23 cellular contexts compared by ENCODE assay signal in genomic region chr1:30381671-30382365, GRCh38.
"Had no signal": no experiment of that assay in that cellular context is flagged by ENCODE, and none has a peak within 500 bp of the region (broad histone marks: within the 10 kb centered on the region; RNA-seq: fewer than 3 reads in every experiment).

No MANE protein-coding gene starts in this region.

- H3K4me2 ChIP-seq: smooth muscle cell had no signal

- H3K4me1 ChIP-seq: colonic mucosa had no signal

- ATAC-seq: activated CD4-positive, CD25-positive, alpha-beta regulatory T cell treated with anti-CD3 and anti-CD28 coated beads, Interleukin-2, amount 50 U/mL, for 24 hours; activated naive CD8-positive, alpha-beta T cell treated with anti-CD3 and anti-CD28 coated beads, Interleukin-2, amount 50 U/mL, for 24 hours; left cardiac atrium had no signal

- H3K27ac ChIP-seq: breast epithelium, colonic mucosa, gastrocnemius medialis, SK-N-MC, tibial nerve, WERI-Rb-1 had no signal

- H3K9me3 ChIP-seq: breast epithelium, colonic mucosa, gastrocnemius medialis, tibial nerve had no signal

- FAIRE-seq: islet of Langerhans had no signal

- H3K36me3 ChIP-seq: breast epithelium, colonic mucosa, gastrocnemius medialis, tibial nerve, WERI-Rb-1 had no signal

- H3K4me3 ChIP-seq: breast epithelium, colonic mucosa, gastrocnemius medialis, SK-N-MC, smooth muscle cell, tibial nerve had no signal

- H3K27me3 ChIP-seq: breast epithelium, colonic mucosa, gastrocnemius medialis had no signal

- DNase-seq: activated CD4-positive, alpha-beta T cell treated with anti-CD3 and anti-CD28 coated beads for 48 hours; activated CD4-positive, alpha-beta T cell treated with anti-CD3 and anti-CD28 coated beads, Interleukin-2, amount 50 U/mL, for 48 hours; activated gamma-delta T cell; activated naive CD8-positive, alpha-beta T cell treated with anti-CD3 and anti-CD28 coated beads, Interleukin-2, amount 50 U/mL, for 24 hours; activated T-cell treated with anti-CD3 and anti-CD28 coated beads, Interleukin-2, amount 50 U/mL, for 1 hour; amygdala; colonic mucosa; effector CD8-positive, alpha-beta T cell; glutamatergic neuron; left cardiac atrium; mammary epithelial cell; naive B cell; stimulated activated CD4-positive, alpha-beta T cell treated with anti-CD3 and anti-CD28 coated beads, Interleukin-15, amount 100 ng/mL, for 24 hours; stimulated activated naive CD4-positive, alpha-beta T cell; T-helper 9 cell; WERI-Rb-1 had no signal
